21 cellular contexts compared by ENCODE assay signal in the genomic region with DNA sequence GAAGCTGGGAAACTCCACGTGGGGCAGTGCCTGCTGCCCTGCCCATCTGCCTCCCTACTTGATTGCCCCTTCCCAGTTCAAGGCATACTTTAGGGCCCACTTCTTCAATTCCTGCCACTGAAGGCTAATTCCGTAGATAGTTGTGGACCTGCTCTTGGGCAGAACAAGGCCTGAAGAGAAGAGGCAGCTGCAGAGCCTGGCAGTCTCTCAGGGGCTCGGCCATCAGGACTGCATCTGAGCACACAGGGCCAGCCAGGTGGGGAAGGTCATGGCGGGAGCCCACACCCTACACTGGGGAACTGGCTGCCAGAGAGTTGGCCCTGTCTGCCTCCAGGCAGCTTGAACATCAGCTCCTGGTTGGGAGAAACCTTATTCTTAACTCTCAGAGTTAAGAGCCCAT.
"Had no signal": no experiment of that assay in that cellular context is flagged by ENCODE, and none has a peak within 500 bp of the region (broad histone marks: within the 10 kb centered on the region; RNA-seq: fewer than 3 reads in every experiment).

No MANE protein-coding gene starts in this region.

- H3K4me3 Mint-ChIP-seq: activated CD4-positive, alpha-beta T cell treated with anti-CD3 and anti-CD28 coated beads, Interleukin-2, amount 10 ng/mL, durations not matched to agents 7 days and 5 days; activated naive CD8-positive, alpha-beta T cell treated with anti-CD3 and anti-CD28 coated beads, Interleukin-2, amount 50 U/mL, for 24 hours; activated T-cell treated with anti-CD3 and anti-CD28 coated beads, Interleukin-2, amount 50 U/mL, for 72 hours; nephron progenitor cell; T-helper 2 cell treated with Interferon-gamma antibody and Interleukin-4, amounts not matched to agents 5 μg/mL and 100 μg/mL, for 36 hours had no signal

- H3K9me3 Mint-ChIP-seq: activated CD4-positive, alpha-beta T cell treated with anti-CD3 and anti-CD28 coated beads, Interleukin-2, amount 10 ng/mL, durations not matched to agents 7 days and 5 days; activated naive CD8-positive, alpha-beta T cell treated with anti-CD3 and anti-CD28 coated beads, Interleukin-2, amount 50 U/mL, for 24 hours; activated T-cell treated with anti-CD3 and anti-CD28 coated beads, Interleukin-2, amount 50 U/mL, for 72 hours; nephron progenitor cell; T-helper 2 cell treated with Interferon-gamma antibody and Interleukin-4, amounts not matched to agents 5 μg/mL and 100 μg/mL, for 36 hours had no signal

- H3K27me3 ChIP-seq: foreskin keratinocyte, left lung, pancreas, right atrium auricular region, thyroid gland had no signal

- H3K9me3 ChIP-seq: left lung, pancreas, psoas muscle, right atrium auricular region, thyroid gland had no signal

- H3K27ac ChIP-seq: foreskin keratinocyte, pancreas, psoas muscle, right atrium auricular region, thyroid gland, VCaP had no signal

- FAIRE-seq: pancreas had no signal

- H3K27me3 Mint-ChIP-seq: activated CD4-positive, alpha-beta T cell treated with anti-CD3 and anti-CD28 coated beads, Interleukin-2, amount 10 ng/mL, durations not matched to agents 7 days and 5 days; activated naive CD8-positive, alpha-beta T cell treated with anti-CD3 and anti-CD28 coated beads, Interleukin-2, amount 50 U/mL, for 24 hours had no signal

- H3K4me3 ChIP-seq: left lung, pancreas, psoas muscle, right atrium auricular region, thyroid gland had no signal

- H3K4me1 Mint-ChIP-seq: activated CD4-positive, alpha-beta T cell treated with anti-CD3 and anti-CD28 coated beads, Interleukin-2, amount 10 ng/mL, durations not matched to agents 7 days and 5 days; activated naive CD8-positive, alpha-beta T cell treated with anti-CD3 and anti-CD28 coated beads, Interleukin-2, amount 50 U/mL, for 24 hours had no signal

- H3K4me1 ChIP-seq: foreskin keratinocyte had no signal

- H3K36me3 ChIP-seq: pancreas, right atrium auricular region, thyroid gland had no signal

- DNase-seq: activated CD4-positive, alpha-beta T cell treated with anti-CD3 and anti-CD28 coated beads, Interleukin-2, amount 10 ng/mL, durations not matched to agents 7 days and 5 days; activated CD4-positive, CD25-positive, alpha-beta regulatory T cell treated with anti-CD3 and anti-CD28 coated beads, Interleukin-2, amount 50 U/mL, for 72 hours; activated gamma-delta T cell; activated naive CD4-positive, alpha-beta T cell treated with anti-CD3 and anti-CD28 coated beads, Interleukin-2, amount 50 U/mL, for 16 hours; activated naive CD8-positive, alpha-beta T cell treated with anti-CD3 and anti-CD28 coated beads, Interleukin-2, amount 50 U/mL, for 24 hours; activated T-cell treated with anti-CD3 and anti-CD28 coated beads, Interleukin-2, amount 50 U/mL, for 72 hours; effector CD4-positive, alpha-beta T cell; erythroblast; foreskin keratinocyte; kidney glomerular epithelial cell; left lung; nephron progenitor cell; psoas muscle; stimulated activated CD4-positive, alpha-beta T cell treated with anti-CD3 and anti-CD28 coated beads, Interleukin-4, amount 100 ng/mL, for 24 hours; stimulated activated naive CD8-positive, alpha-beta T cell treated with anti-CD3 and anti-CD28 coated beads, Interleukin-15, Interleukin-2, amounts not matched to agents 100 U/mL and 50 U/mL, for 24 hours; substantia nigra; thyroid gland had no signal

- H3K27ac Mint-ChIP-seq: activated CD4-positive, alpha-beta T cell treated with anti-CD3 and anti-CD28 coated beads, Interleukin-2, amount 10 ng/mL, durations not matched to agents 7 days and 5 days; activated naive CD8-positive, alpha-beta T cell treated with anti-CD3 and anti-CD28 coated beads, Interleukin-2, amount 50 U/mL, for 24 hours; nephron progenitor cell; T-helper 2 cell treated with Interferon-gamma antibody and Interleukin-4, amounts not matched to agents 5 μg/mL and 100 μg/mL, for 36 hours had no signal
